Comparison of ENCODE assay signal across 10 cellular contexts in the genomic region with DNA sequence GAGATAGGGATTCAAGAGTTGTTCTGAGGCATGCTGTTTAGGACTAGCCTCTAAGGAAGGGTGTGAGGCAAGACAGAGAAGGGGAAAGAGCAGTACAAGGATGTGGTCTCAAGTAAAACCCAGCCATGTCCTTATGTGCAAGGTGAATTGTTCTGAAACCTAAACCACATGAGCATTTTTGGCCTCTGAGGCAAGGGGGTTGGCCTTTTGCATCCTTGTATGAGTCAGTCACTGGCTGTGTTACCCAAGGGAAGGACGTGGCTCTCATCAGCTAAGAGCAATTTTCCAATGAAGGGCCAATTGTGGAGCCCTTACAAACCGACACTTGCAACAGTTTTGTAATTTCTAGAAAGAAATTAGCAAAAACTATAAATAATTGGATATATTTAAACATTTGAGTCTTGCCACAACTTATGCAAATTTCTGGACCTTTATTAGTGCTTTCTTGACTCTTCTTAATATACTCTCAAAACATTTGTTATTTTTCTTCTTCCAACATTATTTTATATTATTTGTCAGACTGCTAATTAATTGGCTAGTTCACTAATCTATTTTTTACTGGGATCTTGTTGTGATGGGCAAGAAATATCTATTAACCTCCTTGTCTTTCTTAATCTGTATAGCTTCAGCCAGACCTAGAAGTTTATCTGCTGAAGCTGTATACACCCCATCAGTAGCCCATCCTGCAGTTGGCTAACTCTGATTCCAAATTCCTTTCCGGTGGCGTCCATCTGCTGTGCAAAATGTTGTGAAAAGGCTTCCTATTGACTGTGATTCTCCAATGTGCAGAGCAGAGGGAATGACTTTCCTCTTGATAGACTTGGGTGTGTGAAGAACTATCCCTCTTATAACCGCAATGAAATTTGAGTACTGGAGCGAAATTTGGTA.
A peak's percentile ranks its signal among the peaks of the same experiment; 100 is the strongest.
DNase-seq lines count a peak whose midpoint lies in the region; ATAC-seq, FAIRE-seq and TF ChIP-seq lines count a peak whose summit lies in the region.
"Had no signal": no experiment of that assay in that cellular context is flagged by ENCODE, and none has a peak within 500 bp of the region (broad histone marks: within the 10 kb centered on the region; RNA-seq: fewer than 3 reads in every experiment).

No MANE protein-coding gene starts in this region.

- 75 to 86% methylated on average over 4 to 6 of the region's 6 CpGs for WGBS in transverse colon (ENCODE audit: low coverage in 1 of 2), 2 donors

- no peaks in the 10 kb centered on the region for H3K4me1 ChIP-seq in osteoblast (ENCODE audit: insufficient read depth, low read length)
- H3K4me1 ChIP-seq in transverse colon: no peaks in the 10 kb centered on the region

- H3K27me3 ChIP-seq in osteoblast (ENCODE audit: insufficient read depth, low read length) (no peaks in the 10 kb centered on the region), transverse colon (no peaks in the 10 kb centered on the region)

- TF ChIP-seq POLR2A in transverse colon (IDR thresholded peaks at IDR 0.05): no peak

- in situ Hi-C loops in transverse colon (cut with MboI; ENCODE audit: low pct_ligation_motif_present in 1 of 4, low pct_unique_long_range_greater_than_20kb in 1 of 4, low sequenced_read_pairs in 3 of 4): no loop called here

- H3K36me3 Mint-ChIP-seq in activated CD8-positive, alpha-beta T cell treated with anti-CD3 and anti-CD28 coated beads, Interleukin-2, amount 10 ng/mL, durations not matched to agents 7 days and 5 days (ENCODE audit: low read depth): no peaks in the 10 kb centered on the region
- H3K36me3 Mint-ChIP-seq in stimulated activated memory B cell treated with anti-CD40 and anti-IgM and Interleukin-4, amounts not matched to agents 10 μg/mL and 1 μg/mL and 100 μg/mL, for 72 hours: no peaks in the 10 kb centered on the region

- H3K4me3 Mint-ChIP-seq in activated CD8-positive, alpha-beta T cell treated with anti-CD3 and anti-CD28 coated beads, Interleukin-2, amount 10 ng/mL, durations not matched to agents 7 days and 5 days: no peak overlapping the region
- H3K4me3 Mint-ChIP-seq in stimulated activated memory B cell treated with anti-CD40 and anti-IgM and Interleukin-4, amounts not matched to agents 10 μg/mL and 1 μg/mL and 100 μg/mL, for 72 hours: no peak overlapping the region
- H3K4me3 Mint-ChIP-seq: nephron had no signal

- no peaks in the 10 kb centered on the region for H3K9me3 Mint-ChIP-seq in activated CD8-positive, alpha-beta T cell treated with anti-CD3 and anti-CD28 coated beads, Interleukin-2, amount 10 ng/mL, durations not matched to agents 7 days and 5 days (ENCODE audit: insufficient read depth)
- no peaks in the 10 kb centered on the region for H3K9me3 Mint-ChIP-seq in stimulated activated memory B cell treated with anti-CD40 and anti-IgM and Interleukin-4, amounts not matched to agents 10 μg/mL and 1 μg/mL and 100 μg/mL, for 72 hours
- H3K9me3 Mint-ChIP-seq: nephron had no signal

- no peak for TF ChIP-seq EP300 in transverse colon (IDR thresholded peaks at IDR 0.05; ENCODE audit: low read depth)

- DNase-seq in A172 (ENCODE audit: low spot score): peak; percentile 50
- DNase-seq in GM19240 (ENCODE audit: insufficient read length, low spot score): peak; percentile 25
- peak; percentile 54 for DNase-seq in activated CD8-positive, alpha-beta T cell treated with anti-CD3 and anti-CD28 coated beads, Interleukin-2, amount 10 ng/mL, durations not matched to agents 7 days and 5 days
- DNase-seq in osteoblast (ENCODE audit: insufficient read length, low spot score, missing footprints): no peak
- DNase-seq in transverse colon: no peak
- DNase-seq in HTR-8/SVneo (ENCODE audit: insufficient read length, low spot score): no peak
- DNase-seq: DND-41 had no signal

- CTCF ChIA-PET in activated CD8-positive, alpha-beta T cell treated with anti-CD3 and anti-CD28 coated beads, Interleukin-2, amount 10 ng/mL, durations not matched to agents 7 days and 5 days (lab: Charles Lee): no interaction called here

- no peaks in the 10 kb centered on the region for H3K79me2 ChIP-seq in osteoblast (ENCODE audit: insufficient read depth, low read length)

- H3K27ac ChIP-seq in osteoblast (ENCODE audit: low read depth, low read length): no peak overlapping the region
- no peak overlapping the region for H3K27ac ChIP-seq in transverse colon

- no peak overlapping the region for H3K27ac Mint-ChIP-seq in activated CD8-positive, alpha-beta T cell treated with anti-CD3 and anti-CD28 coated beads, Interleukin-2, amount 10 ng/mL, durations not matched to agents 7 days and 5 days
- no peak overlapping the region for H3K27ac Mint-ChIP-seq in stimulated activated memory B cell treated with anti-CD40 and anti-IgM and Interleukin-4, amounts not matched to agents 10 μg/mL and 1 μg/mL and 100 μg/mL, for 72 hours
- H3K27ac Mint-ChIP-seq: nephron had no signal

- no peaks in the 10 kb centered on the region for H4K20me1 ChIP-seq in osteoblast (ENCODE audit: insufficient read depth, low read length)

- H3K9me3 ChIP-seq in osteoblast (ENCODE audit: low read depth, low read length): no peaks in the 10 kb centered on the region
- no peaks in the 10 kb centered on the region for H3K9me3 ChIP-seq in transverse colon

- H3K4me3 ChIP-seq in osteoblast (ENCODE audit: insufficient read depth, low read length): no peak overlapping the region
- no peak overlapping the region for H3K4me3 ChIP-seq in transverse colon

- ATAC-seq in HG03097 (IDR thresholded peaks at IDR 0.05; ENCODE audit: low FRiP score, unreplicated experiment): peak; percentile 99
- peak; percentile 85 for ATAC-seq in activated CD8-positive, alpha-beta T cell treated with anti-CD3 and anti-CD28 coated beads, Interleukin-2, amount 10 ng/mL, durations not matched to agents 7 days and 5 days
- ATAC-seq in stimulated activated memory B cell treated with anti-CD40 and anti-IgM and Interleukin-4, amounts not matched to agents 10 μg/mL and 1 μg/mL and 100 μg/mL, for 72 hours: peak; percentile 85

- H3K4me1 Mint-ChIP-seq in activated CD8-positive, alpha-beta T cell treated with anti-CD3 and anti-CD28 coated beads, Interleukin-2, amount 10 ng/mL, durations not matched to agents 7 days and 5 days (ENCODE audit: low read depth): peaks cover 19% of the 10 kb centered on the region
- H3K4me1 Mint-ChIP-seq in stimulated activated memory B cell treated with anti-CD40 and anti-IgM and Interleukin-4, amounts not matched to agents 10 μg/mL and 1 μg/mL and 100 μg/mL, for 72 hours: no peaks in the 10 kb centered on the region

- H3K36me3 ChIP-seq in osteoblast (ENCODE audit: insufficient read depth, low read length) (no peaks in the 10 kb centered on the region), transverse colon (no peaks in the 10 kb centered on the region)

- H2AFZ ChIP-seq in osteoblast (ENCODE audit: low read length): no peak overlapping the region

- H3K4me2 ChIP-seq in osteoblast (ENCODE audit: insufficient read depth, low read length): no peak overlapping the region

- intact Hi-C loops in transverse colon (cut with DNase I; ENCODE audit: low total_unique reads): no loop called here

- no peak for FAIRE-seq in HTR-8/SVneo (lab: Jason Lieb, UNC)

- peaks cover 23% of the 10 kb centered on the region for H3K27me3 Mint-ChIP-seq in activated CD8-positive, alpha-beta T cell treated with anti-CD3 and anti-CD28 coated beads, Interleukin-2, amount 10 ng/mL, durations not matched to agents 7 days and 5 days (ENCODE audit: low read depth)
- no peaks in the 10 kb centered on the region for H3K27me3 Mint-ChIP-seq in stimulated activated memory B cell treated with anti-CD40 and anti-IgM and Interleukin-4, amounts not matched to agents 10 μg/mL and 1 μg/mL and 100 μg/mL, for 72 hours

- TF ChIP-seq CTCF in osteoblast (IDR thresholded peaks at IDR 0.05; ENCODE audit: extremely low read depth, low read depth, low read length) (no peak), transverse colon (IDR thresholded peaks at IDR 0.05) (no peak)

- POLR2A ChIA-PET in activated CD8-positive, alpha-beta T cell treated with anti-CD3 and anti-CD28 coated beads, Interleukin-2, amount 10 ng/mL, durations not matched to agents 7 days and 5 days (lab: Charles Lee): no interaction called here

Comparison
In these comparisons a context has a peak if more than half of its experiments do, and no peak if none do; other contexts are left out.
1. DNase-seq: peak in A172 (single experiment), GM19240 (single experiment) and activated CD8-positive, alpha-beta T cell treated with anti-CD3 and anti-CD28 coated beads, Interleukin-2, amount 10 ng/mL, durations not matched to agents 7 days and 5 days (single experiment); none in osteoblast (single experiment), transverse colon (single experiment) and HTR-8/SVneo (single experiment).
2. Peak in every context shown above with its lines, with median percentiles within 50 percentile points of each other: ATAC-seq.